1 cellular context compared by ENCODE assay signal in genomic region chr21:41188476-41189146, GRCh38.
TF ChIP-seq lines count a peak whose summit lies in the region.

No MANE protein-coding gene starts in this region.

TF ChIP-seq in SK-N-SH, 30 proteins besides CTCF, POLR2A, EP300 and RAD21 (continued from another document):
- no peak for TF ChIP-seq TAF1 (IDR thresholded peaks at IDR 0.05; ENCODE audit: borderline replicate concordance, low read depth, low read length)
- TF ChIP-seq SMC3 (IDR thresholded peaks at IDR 0.05; ENCODE audit: low read depth, low read length): no peak
- no peak for TF ChIP-seq GATA2 (CRISPR knock-in tag; IDR thresholded peaks at IDR 0.05)
- no peak for TF ChIP-seq MXI1 (IDR thresholded peaks at IDR 0.05; ENCODE audit: low read depth, low read length)
- no peak for TF ChIP-seq RFX5 (IDR thresholded peaks at IDR 0.05; ENCODE audit: low read length)
- no peak for TF ChIP-seq ZBTB33 (IDR thresholded peaks at IDR 0.05; ENCODE audit: borderline replicate concordance, low read depth)
- no peak for TF ChIP-seq USF1 (IDR thresholded peaks at IDR 0.05; ENCODE audit: borderline replicate concordance, low read depth)
